6 cellular contexts compared by ENCODE assay signal in genomic region chr16:26777821-26778220, GRCh38.
"Had no signal": no experiment of that assay in that cellular context is flagged by ENCODE, and none has a peak within 500 bp of the region (broad histone marks: within the 10 kb centered on the region; RNA-seq: fewer than 3 reads in every experiment).

No MANE protein-coding gene starts in this region.

- H3K4me2 ChIP-seq: GM23338 had no signal

- FAIRE-seq: HTR-8/SVneo had no signal

- H3K4me3 ChIP-seq: GM23338 had no signal

- H3K36me3 Mint-ChIP-seq: IgD-negative memory B cell had no signal

- H3K4me3 Mint-ChIP-seq: GM23338, IgD-negative memory B cell had no signal

- ATAC-seq: GM23338 had no signal

- H3K4me1 Mint-ChIP-seq: GM23338, IgD-negative memory B cell had no signal

- H2AFZ ChIP-seq: GM23338 had no signal

- H3K27ac Mint-ChIP-seq: GM23338, IgD-negative memory B cell had no signal

- DNase-seq: H7, HCEC 1CT, KBM-7 had no signal
